Comparison of ENCODE assay signal across 8 cellular contexts in the genomic region with DNA sequence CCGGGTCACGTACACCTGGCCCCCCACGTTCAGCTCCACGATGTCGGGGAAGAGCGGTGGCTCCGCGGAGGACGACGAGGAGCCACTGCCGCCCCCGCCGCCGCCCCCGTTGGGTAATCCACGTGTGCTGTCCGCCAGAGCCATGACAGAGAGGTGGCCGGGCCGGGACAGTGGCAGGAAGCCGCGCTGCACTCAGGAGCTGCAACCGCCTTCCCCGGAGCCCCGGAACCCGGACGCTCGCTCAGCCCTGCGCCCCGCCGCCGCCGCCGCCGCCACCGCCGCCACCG. TPM values are rescaled to one million over a fixed set of nuclear protein-coding genes. Genes with fewer than 3 reads are reported as not detected.
DNase-seq lines count a peak whose midpoint lies in the region; ATAC-seq and FAIRE-seq lines count a peak whose summit lies in the region.

No MANE protein-coding gene starts in this region.

- peaks cover 8 to 15% of the 10 kb centered on the region in 2 donors for H3K4me1 Mint-ChIP-seq in natural killer cell treated with Interleukin-12 subunit alpha and Interleukin-12 subunit beta and Interleukin-15 and Interleukin-18, amount 100 ng/mL, for 72 hours (ENCODE audit: low read depth in 2 of 2)

- peak; percentile 7 for DNase-seq in GM18507 (ENCODE audit: extremely low spot score, insufficient read length, low read depth)
- no peak for DNase-seq in natural killer cell treated with Interleukin-12 subunit alpha and Interleukin-12 subunit beta and Interleukin-15 and Interleukin-18, amount 100 ng/mL, for 72 hours (ENCODE audit: low spot score)
- no peak for DNase-seq in GM19240 (ENCODE audit: insufficient read length, low spot score)
- DNase-seq in HuH-7 (ENCODE audit: low spot score), result no peak
- no peak for DNase-seq in SHP77 treated with DMSO at 0.1 percent for 48 hours (lab: John Stamatoyannopoulos, UW)
- DNase-seq in retina, result no peak

- H3K4me3 ChIP-seq in HUES6 (ENCODE audit: low read depth, low read length), result peak overlapping the region; percentile 72

- no peaks in the 10 kb centered on the region for H3K9me3 ChIP-seq in HUES6 (ENCODE audit: control insufficient read depth, insufficient read depth, low read depth, low read length)

- H3K9ac ChIP-seq in HUES6 (ENCODE audit: low read length), result peak overlapping the region; percentile 50

- peaks cover 77% of the 10 kb centered on the region for H3K27me3 ChIP-seq in HUES6 (ENCODE audit: control insufficient read depth, insufficient read depth, low read length)

- H3K27ac ChIP-seq in HUES6 (ENCODE audit: low read depth, low read length) (no peak overlapping the region), cingulate gyrus (ENCODE audit: low read depth, low read length) (peak overlapping the region; percentile 75)

- FAIRE-seq in GM18507 (lab: Jason Lieb, UNC), result no peak

- ATAC-seq in natural killer cell treated with Interleukin-12 subunit alpha and Interleukin-12 subunit beta and Interleukin-15 and Interleukin-18, amount 100 ng/mL, for 72 hours, result no peak

- no peaks in the 10 kb centered on the region for H3K9me3 Mint-ChIP-seq in natural killer cell treated with Interleukin-12 subunit alpha and Interleukin-12 subunit beta and Interleukin-15 and Interleukin-18, amount 100 ng/mL, for 72 hours

- H3K4me1 ChIP-seq in HUES6 (ENCODE audit: control insufficient read depth, insufficient read depth, low read length), result peaks cover 5% of the 10 kb centered on the region

- H3K36me3 ChIP-seq in HUES6 (ENCODE audit: control insufficient read depth, insufficient read depth, low read length), result no peaks in the 10 kb centered on the region

- no peak overlapping the region for H3K27ac Mint-ChIP-seq in natural killer cell treated with Interleukin-12 subunit alpha and Interleukin-12 subunit beta and Interleukin-15 and Interleukin-18, amount 100 ng/mL, for 72 hours

- H3K27me3 Mint-ChIP-seq in natural killer cell treated with Interleukin-12 subunit alpha and Interleukin-12 subunit beta and Interleukin-15 and Interleukin-18, amount 100 ng/mL, for 72 hours, result peaks cover 51 to 56% of the 10 kb centered on the region in 2 donors

- H3K36me3 Mint-ChIP-seq in natural killer cell treated with Interleukin-12 subunit alpha and Interleukin-12 subunit beta and Interleukin-15 and Interleukin-18, amount 100 ng/mL, for 72 hours, result no peaks in the 10 kb centered on the region

- peak overlapping the region; percentile 39 for H3K4me3 Mint-ChIP-seq in natural killer cell treated with Interleukin-12 subunit alpha and Interleukin-12 subunit beta and Interleukin-15 and Interleukin-18, amount 100 ng/mL, for 72 hours

RNA-seq across cellular contexts. Expression of gene KCTD12, which starts 0.3 kb away (rescaled TPM):
- under 1 TPM; 0.39 to 0.76 TPM for total RNA-seq in natural killer cell treated with Interleukin-12 subunit alpha and Interleukin-12 subunit beta and Interleukin-15 and Interleukin-18, amount 100 ng/mL, for 72 hours
